1 cellular context compared by ENCODE assay signal in the genomic region with DNA sequence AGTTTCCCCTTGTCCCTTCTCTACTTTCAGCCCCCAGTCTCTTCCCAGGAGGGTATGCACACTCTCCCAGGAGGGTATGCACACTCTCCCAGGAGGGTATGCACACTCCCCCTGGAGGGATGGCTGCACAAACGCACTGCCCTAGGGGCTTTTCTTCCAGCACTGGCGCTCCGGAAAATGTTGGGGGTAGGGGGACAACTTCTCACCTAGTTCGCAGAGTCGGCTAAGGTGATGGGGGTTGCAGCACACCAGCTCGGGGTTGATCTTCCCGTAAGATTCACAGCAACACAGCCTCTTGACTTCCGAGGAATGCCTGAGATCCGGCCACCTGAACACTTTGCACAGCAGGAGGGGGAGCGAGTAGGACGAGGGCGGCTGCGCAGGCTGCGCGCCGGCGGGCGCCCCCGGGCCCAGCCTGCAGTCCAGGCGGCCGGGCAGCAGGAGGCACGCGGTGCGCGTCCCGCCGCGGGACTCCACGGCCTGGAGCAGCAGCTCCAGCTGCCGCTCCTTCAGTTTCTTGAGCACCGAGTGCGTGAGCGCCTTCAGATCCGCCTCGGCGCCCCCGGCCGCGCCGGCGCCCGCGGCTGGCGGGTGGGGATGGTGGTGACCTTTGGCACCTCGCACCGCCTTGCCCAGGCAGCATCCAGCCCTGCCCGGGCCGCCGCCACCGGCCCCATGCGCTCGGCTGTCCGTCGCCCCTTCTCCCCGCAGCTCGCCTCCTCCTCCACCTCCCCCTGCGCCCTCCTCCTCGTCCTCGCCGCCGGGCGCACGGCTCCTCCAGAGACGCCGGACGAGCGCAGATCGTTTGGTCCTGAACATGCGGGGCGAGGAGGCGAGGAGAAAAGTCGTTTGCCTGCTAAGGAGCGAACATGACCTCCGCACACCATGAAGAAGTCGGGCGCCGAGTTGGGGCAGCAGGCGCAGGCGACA.
TF ChIP-seq lines count a peak whose summit lies in the region.

No MANE protein-coding gene starts in this region.

TF ChIP-seq in HepG2, 621 proteins besides CTCF, POLR2A, EP300 and RAD21 (continued from another document and continues in another):
- TF ChIP-seq, protein P1, sequence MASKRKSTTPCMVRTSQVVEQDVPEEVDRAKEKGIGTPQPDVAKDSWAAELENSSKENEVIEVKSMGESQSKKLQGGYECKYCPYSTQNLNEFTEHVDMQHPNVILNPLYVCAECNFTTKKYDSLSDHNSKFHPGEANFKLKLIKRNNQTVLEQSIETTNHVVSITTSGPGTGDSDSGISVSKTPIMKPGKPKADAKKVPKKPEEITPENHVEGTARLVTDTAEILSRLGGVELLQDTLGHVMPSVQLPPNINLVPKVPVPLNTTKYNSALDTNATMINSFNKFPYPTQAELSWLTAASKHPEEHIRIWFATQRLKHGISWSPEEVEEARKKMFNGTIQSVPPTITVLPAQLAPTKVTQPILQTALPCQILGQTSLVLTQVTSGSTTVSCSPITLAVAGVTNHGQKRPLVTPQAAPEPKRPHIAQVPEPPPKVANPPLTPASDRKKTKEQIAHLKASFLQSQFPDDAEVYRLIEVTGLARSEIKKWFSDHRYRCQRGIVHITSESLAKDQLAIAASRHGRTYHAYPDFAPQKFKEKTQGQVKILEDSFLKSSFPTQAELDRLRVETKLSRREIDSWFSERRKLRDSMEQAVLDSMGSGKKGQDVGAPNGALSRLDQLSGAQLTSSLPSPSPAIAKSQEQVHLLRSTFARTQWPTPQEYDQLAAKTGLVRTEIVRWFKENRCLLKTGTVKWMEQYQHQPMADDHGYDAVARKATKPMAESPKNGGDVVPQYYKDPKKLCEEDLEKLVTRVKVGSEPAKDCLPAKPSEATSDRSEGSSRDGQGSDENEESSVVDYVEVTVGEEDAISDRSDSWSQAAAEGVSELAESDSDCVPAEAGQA (IDR thresholded peaks at IDR 0.05; ENCODE audit: low read depth): no peak
- TF ChIP-seq, protein P1 (CRISPR knock-in tag; IDR thresholded peaks at IDR 0.05; ENCODE audit: borderline replicate concordance): 0 out of 2 replicates have a peak, but pooled peaks have one; percentile 15
- TF ChIP-seq HNF4A (CRISPR knock-in tag; IDR thresholded peaks at IDR 0.05) (peak; percentile 30; the same call in 1 of the 2 replicates), SRSF1 (optimal IDR thresholded peaks at IDR 0.05; ENCODE audit: low read depth, low read length) (peak; percentile 36), SALL2 (CRISPR knock-in tag; IDR thresholded peaks at IDR 0.05) (0 out of 2 replicates have a peak, but pooled peaks have one; percentile 47), ZNF264 (CRISPR knock-in tag; IDR thresholded peaks at IDR 0.05) (no peak), ZSCAN21 (CRISPR knock-in tag; IDR thresholded peaks at IDR 0.05; ENCODE audit: borderline replicate concordance) (0 out of 2 replicates have a peak, but pooled peaks have one; percentile 15), HMG20A (CRISPR knock-in tag; IDR thresholded peaks at IDR 0.05; ENCODE audit: borderline replicate concordance) (no peak), ZNF431 (CRISPR knock-in tag; IDR thresholded peaks at IDR 0.05; ENCODE audit: borderline replicate concordance, low read depth) (0 out of 2 replicates have a peak, but pooled peaks have one; percentile 17), KMT2A (CRISPR knock-in tag; IDR thresholded peaks at IDR 0.05) (peak; percentile 26; the same call in 1 of the 2 replicates), ZNF44 (CRISPR knock-in tag; IDR thresholded peaks at IDR 0.05) (no peak), HBP1 (CRISPR knock-in tag; IDR thresholded peaks at IDR 0.05; ENCODE audit: low read depth) (peak; percentile 55; the same call in 1 of the 2 replicates), NAIF1 (CRISPR knock-in tag; IDR thresholded peaks at IDR 0.05; ENCODE audit: borderline replicate concordance) (no peak), ZNF891 (CRISPR knock-in tag; IDR thresholded peaks at IDR 0.05) (0 out of 2 replicates have a peak, but pooled peaks have one; percentile 31), PHF21A (CRISPR knock-in tag; IDR thresholded peaks at IDR 0.05) (0 out of 2 replicates have a peak, but pooled peaks have one; percentile 10), ZNF569 (CRISPR knock-in tag; IDR thresholded peaks at IDR 0.05; ENCODE audit: borderline replicate concordance) (no peak), PHB2 (IDR thresholded peaks at IDR 0.05; ENCODE audit: partially characterized antibody) (no peak)
- TF ChIP-seq, protein P2, sequence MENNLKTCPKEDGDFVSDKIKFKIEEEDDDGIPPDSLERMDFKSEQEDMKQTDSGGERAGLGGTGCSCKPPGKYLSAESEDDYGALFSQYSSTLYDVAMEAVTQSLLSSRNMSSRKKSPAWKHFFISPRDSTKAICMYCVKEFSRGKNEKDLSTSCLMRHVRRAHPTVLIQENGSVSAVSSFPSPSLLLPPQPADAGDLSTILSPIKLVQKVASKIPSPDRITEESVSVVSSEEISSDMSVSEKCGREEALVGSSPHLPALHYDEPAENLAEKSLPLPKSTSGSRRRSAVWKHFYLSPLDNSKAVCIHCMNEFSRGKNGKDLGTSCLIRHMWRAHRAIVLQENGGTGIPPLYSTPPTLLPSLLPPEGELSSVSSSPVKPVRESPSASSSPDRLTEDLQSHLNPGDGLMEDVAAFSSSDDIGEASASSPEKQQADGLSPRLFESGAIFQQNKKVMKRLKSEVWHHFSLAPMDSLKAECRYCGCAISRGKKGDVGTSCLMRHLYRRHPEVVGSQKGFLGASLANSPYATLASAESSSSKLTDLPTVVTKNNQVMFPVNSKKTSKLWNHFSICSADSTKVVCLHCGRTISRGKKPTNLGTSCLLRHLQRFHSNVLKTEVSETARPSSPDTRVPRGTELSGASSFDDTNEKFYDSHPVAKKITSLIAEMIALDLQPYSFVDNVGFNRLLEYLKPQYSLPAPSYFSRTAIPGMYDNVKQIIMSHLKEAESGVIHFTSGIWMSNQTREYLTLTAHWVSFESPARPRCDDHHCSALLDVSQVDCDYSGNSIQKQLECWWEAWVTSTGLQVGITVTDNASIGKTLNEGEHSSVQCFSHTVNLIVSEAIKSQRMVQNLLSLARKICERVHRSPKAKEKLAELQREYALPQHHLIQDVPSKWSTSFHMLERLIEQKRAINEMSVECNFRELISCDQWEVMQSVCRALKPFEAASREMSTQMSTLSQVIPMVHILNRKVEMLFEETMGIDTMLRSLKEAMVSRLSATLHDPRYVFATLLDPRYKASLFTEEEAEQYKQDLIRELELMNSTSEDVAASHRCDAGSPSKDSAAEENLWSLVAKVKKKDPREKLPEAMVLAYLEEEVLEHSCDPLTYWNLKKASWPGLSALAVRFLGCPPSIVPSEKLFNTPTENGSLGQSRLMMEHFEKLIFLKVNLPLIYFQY (CRISPR knock-in tag; IDR thresholded peaks at IDR 0.05; ENCODE audit: borderline replicate concordance): no peak
- TF ChIP-seq, protein P3, sequence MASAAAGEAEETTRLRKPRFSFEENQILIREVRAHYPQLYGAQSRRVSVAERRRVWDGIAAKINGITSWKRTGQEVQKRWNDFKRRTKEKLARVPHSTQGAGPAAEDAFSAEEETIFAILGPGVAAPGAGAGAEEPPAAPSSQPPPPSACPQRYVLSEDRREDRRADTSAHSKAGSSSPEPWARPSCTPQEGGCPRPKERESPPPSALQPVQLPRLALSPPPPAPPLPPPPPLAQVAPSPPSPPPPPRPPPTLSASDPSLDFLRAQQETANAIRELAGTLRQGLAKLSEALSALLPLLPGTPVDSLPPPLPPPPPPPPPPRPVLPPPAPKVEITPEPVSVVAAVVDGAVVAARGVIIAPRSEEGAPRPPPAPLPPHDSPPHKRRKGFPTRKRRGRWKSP (CRISPR knock-in tag; IDR thresholded peaks at IDR 0.05): peak; percentile 58; the same call in 1 of the 2 replicates
- TF ChIP-seq, protein P4, sequence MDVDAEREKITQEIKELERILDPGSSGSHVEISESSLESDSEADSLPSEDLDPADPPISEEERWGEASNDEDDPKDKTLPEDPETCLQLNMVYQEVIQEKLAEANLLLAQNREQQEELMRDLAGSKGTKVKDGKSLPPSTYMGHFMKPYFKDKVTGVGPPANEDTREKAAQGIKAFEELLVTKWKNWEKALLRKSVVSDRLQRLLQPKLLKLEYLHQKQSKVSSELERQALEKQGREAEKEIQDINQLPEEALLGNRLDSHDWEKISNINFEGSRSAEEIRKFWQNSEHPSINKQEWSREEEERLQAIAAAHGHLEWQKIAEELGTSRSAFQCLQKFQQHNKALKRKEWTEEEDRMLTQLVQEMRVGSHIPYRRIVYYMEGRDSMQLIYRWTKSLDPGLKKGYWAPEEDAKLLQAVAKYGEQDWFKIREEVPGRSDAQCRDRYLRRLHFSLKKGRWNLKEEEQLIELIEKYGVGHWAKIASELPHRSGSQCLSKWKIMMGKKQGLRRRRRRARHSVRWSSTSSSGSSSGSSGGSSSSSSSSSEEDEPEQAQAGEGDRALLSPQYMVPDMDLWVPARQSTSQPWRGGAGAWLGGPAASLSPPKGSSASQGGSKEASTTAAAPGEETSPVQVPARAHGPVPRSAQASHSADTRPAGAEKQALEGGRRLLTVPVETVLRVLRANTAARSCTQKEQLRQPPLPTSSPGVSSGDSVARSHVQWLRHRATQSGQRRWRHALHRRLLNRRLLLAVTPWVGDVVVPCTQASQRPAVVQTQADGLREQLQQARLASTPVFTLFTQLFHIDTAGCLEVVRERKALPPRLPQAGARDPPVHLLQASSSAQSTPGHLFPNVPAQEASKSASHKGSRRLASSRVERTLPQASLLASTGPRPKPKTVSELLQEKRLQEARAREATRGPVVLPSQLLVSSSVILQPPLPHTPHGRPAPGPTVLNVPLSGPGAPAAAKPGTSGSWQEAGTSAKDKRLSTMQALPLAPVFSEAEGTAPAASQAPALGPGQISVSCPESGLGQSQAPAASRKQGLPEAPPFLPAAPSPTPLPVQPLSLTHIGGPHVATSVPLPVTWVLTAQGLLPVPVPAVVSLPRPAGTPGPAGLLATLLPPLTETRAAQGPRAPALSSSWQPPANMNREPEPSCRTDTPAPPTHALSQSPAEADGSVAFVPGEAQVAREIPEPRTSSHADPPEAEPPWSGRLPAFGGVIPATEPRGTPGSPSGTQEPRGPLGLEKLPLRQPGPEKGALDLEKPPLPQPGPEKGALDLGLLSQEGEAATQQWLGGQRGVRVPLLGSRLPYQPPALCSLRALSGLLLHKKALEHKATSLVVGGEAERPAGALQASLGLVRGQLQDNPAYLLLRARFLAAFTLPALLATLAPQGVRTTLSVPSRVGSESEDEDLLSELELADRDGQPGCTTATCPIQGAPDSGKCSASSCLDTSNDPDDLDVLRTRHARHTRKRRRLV (CRISPR knock-in tag; IDR thresholded peaks at IDR 0.05): no peak
- TF ChIP-seq, protein P5, sequence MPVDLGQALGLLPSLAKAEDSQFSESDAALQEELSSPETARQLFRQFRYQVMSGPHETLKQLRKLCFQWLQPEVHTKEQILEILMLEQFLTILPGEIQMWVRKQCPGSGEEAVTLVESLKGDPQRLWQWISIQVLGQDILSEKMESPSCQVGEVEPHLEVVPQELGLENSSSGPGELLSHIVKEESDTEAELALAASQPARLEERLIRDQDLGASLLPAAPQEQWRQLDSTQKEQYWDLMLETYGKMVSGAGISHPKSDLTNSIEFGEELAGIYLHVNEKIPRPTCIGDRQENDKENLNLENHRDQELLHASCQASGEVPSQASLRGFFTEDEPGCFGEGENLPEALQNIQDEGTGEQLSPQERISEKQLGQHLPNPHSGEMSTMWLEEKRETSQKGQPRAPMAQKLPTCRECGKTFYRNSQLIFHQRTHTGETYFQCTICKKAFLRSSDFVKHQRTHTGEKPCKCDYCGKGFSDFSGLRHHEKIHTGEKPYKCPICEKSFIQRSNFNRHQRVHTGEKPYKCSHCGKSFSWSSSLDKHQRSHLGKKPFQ (CRISPR knock-in tag; IDR thresholded peaks at IDR 0.05; ENCODE audit: insufficient replicate concordance): peak; percentile 99
- TF ChIP-seq, protein P6, sequence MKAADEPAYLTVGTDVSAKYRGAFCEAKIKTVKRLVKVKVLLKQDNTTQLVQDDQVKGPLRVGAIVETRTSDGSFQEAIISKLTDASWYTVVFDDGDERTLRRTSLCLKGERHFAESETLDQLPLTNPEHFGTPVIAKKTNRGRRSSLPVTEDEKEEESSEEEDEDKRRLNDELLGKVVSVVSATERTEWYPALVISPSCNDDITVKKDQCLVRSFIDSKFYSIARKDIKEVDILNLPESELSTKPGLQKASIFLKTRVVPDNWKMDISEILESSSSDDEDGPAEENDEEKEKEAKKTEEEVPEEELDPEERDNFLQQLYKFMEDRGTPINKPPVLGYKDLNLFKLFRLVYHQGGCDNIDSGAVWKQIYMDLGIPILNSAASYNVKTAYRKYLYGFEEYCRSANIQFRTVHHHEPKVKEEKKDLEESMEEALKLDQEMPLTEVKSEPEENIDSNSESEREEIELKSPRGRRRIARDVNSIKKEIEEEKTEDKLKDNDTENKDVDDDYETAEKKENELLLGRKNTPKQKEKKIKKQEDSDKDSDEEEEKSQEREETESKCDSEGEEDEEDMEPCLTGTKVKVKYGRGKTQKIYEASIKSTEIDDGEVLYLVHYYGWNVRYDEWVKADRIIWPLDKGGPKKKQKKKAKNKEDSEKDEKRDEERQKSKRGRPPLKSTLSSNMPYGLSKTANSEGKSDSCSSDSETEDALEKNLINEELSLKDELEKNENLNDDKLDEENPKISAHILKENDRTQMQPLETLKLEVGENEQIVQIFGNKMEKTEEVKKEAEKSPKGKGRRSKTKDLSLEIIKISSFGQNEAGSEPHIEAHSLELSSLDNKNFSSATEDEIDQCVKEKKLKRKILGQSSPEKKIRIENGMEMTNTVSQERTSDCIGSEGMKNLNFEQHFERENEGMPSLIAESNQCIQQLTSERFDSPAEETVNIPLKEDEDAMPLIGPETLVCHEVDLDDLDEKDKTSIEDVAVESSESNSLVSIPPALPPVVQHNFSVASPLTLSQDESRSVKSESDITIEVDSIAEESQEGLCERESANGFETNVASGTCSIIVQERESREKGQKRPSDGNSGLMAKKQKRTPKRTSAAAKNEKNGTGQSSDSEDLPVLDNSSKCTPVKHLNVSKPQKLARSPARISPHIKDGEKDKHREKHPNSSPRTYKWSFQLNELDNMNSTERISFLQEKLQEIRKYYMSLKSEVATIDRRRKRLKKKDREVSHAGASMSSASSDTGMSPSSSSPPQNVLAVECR (CRISPR knock-in tag; IDR thresholded peaks at IDR 0.05; ENCODE audit: borderline replicate concordance): 0 out of 2 replicates have a peak, but pooled peaks have one; percentile 44
